9 cellular contexts compared by ENCODE assay signal in the genomic region with DNA sequence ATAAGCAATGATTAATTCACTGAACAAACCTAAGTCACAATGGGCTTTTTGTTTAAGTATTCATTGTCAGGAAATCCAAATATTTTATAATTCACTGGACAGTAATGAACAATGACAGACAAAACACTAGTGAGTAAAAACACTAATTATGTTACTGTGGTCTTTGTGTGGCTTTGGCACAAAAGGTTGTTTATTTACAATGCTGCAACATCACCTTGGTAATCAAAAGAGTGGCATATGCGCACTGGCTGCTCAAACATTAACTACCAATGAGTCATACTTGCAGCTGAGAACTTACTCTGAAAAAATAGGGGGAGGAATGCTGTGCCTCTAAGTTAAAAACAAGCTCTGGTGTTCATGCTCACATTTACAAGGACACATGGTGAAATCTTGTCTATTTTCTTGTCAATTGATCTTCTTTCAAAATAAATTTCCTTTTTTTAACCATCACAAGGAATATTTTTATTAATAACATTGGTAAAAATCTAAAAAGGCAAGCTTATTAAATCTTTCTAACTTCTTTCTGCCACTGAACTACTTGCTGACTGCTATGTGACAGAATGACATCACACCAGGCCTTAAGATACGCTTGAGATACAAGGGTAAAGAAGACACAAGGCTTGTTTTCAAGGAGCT.
A peak's percentile ranks its signal among the peaks of the same experiment; 100 is the strongest.
DNase-seq lines count a peak whose midpoint lies in the region; ATAC-seq and TF ChIP-seq lines count a peak whose summit lies in the region.
"Had no signal": no experiment of that assay in that cellular context is flagged by ENCODE, and none has a peak within 500 bp of the region (broad histone marks: within the 10 kb centered on the region; RNA-seq: fewer than 3 reads in every experiment).

No MANE protein-coding gene starts in this region.

- H3K27me3 Mint-ChIP-seq in HFFc6 (ENCODE audit: insufficient read depth) (no peaks in the 10 kb centered on the region), activated B cell treated with CpG ODN at 0.5 μM for 24 hours (no peaks in the 10 kb centered on the region)
- H3K27me3 Mint-ChIP-seq: memory B cell had no signal

- ATAC-seq in activated B cell treated with CpG ODN at 0.5 μM for 24 hours (ENCODE audit: low read depth), result peak; percentile 54

- H3K9me3 Mint-ChIP-seq in HFFc6, result no peaks in the 10 kb centered on the region
- no peaks in the 10 kb centered on the region for H3K9me3 Mint-ChIP-seq in activated B cell treated with CpG ODN at 0.5 μM for 24 hours

- POLR2A ChIA-PET in activated B cell treated with CpG ODN at 0.5 μM for 24 hours (lab: Charles Lee), result interaction anchor here (0.6 to 0.7 kb wide), 3 partner anchors 15 to 153 kb away, joined by 3 to 19 read pairs (median 6); no protein-coding TSS in a partner anchor

- intact Hi-C loops in activated B cell treated with CpG ODN at 0.5 μM for 24 hours (cut with micrococcal nuclease), result no loop called here

- peak overlapping the region; percentile 95 for H3K27ac Mint-ChIP-seq in HFFc6
- H3K27ac Mint-ChIP-seq in activated B cell treated with CpG ODN at 0.5 μM for 24 hours, result no peak overlapping the region
- H3K27ac Mint-ChIP-seq: memory B cell had no signal

- peaks cover 10% of the 10 kb centered on the region; the same call in 1 of the 2 replicates for H3K36me3 Mint-ChIP-seq in HFFc6 (ENCODE audit: low read depth)
- H3K36me3 Mint-ChIP-seq in activated B cell treated with CpG ODN at 0.5 μM for 24 hours (ENCODE audit: low read depth), result peaks cover 32% of the 10 kb centered on the region

- H3K27ac ChIP-seq in coronary artery, result peak overlapping the region in 1 of 2 donors; percentile 45

- H3K4me3 ChIP-seq in foreskin fibroblast (ENCODE audit: low read depth in 1 of 2, low read length in 2 of 2), result no peak overlapping the region
- H3K4me3 ChIP-seq in coronary artery, result no peak overlapping the region

- CTCF ChIA-PET in activated B cell treated with CpG ODN at 0.5 μM for 24 hours (lab: Charles Lee), result no interaction called here

- H3K4me1 Mint-ChIP-seq in HFFc6 (ENCODE audit: low read depth), result peaks cover 70% of the 10 kb centered on the region
- H3K4me1 Mint-ChIP-seq in activated B cell treated with CpG ODN at 0.5 μM for 24 hours, result peaks cover 14% of the 10 kb centered on the region

- TF ChIP-seq CTCF in HFFc6 (IDR thresholded peaks at IDR 0.05), result no peak
- TF ChIP-seq CTCF in activated B cell treated with CpG ODN at 0.5 μM for 24 hours (IDR thresholded peaks at IDR 0.05), result no peak
- TF ChIP-seq CTCF in foreskin fibroblast (IDR thresholded peaks at IDR 0.05; ENCODE audit: low read depth, low read length), result no peak
- TF ChIP-seq CTCF in coronary artery (IDR thresholded peaks at IDR 0.05), result no peak

- DNase-seq in stimulated activated CD4-positive, alpha-beta T cell treated with anti-CD3 and anti-CD28 coated beads, Interleukin-1b, Interleukin-23, amount 100 ng/mL, for 48 hours, result peak; percentile 16
- DNase-seq in stimulated activated CD4-positive, alpha-beta T cell treated with anti-CD3 and anti-CD28 coated beads, Interleukin-12 subunit alpha, Interleukin-12 subunit beta, amount 100 ng/mL, for 4 hours, result no peak
- DNase-seq in HFFc6 (peak; percentile 94), NCI-H1105 (lab: John Stamatoyannopoulos, UW) (peak; percentile 68), activated B cell treated with CpG ODN at 0.5 μM for 24 hours (no peak), foreskin fibroblast (peak; percentile 78 to 85), putamen (ENCODE audit: low spot score) (peak; percentile 41), coronary artery (ENCODE audit: low spot score) (no peak)

- H3K4me3 Mint-ChIP-seq in HFFc6, result peak overlapping the region; percentile 20; the same call in 1 of the 2 replicates
- H3K4me3 Mint-ChIP-seq in activated B cell treated with CpG ODN at 0.5 μM for 24 hours, result no peak overlapping the region
- H3K4me3 Mint-ChIP-seq: memory B cell had no signal

Comparison
In these comparisons a context has a peak if more than half of its experiments do, and no peak if none do; other contexts are left out.
1. DNase-seq: peak in stimulated activated CD4-positive, alpha-beta T cell treated with anti-CD3 and anti-CD28 coated beads, Interleukin-1b, Interleukin-23, amount 100 ng/mL, for 48 hours (single experiment), HFFc6 (single experiment), NCI-H1105 (single experiment), foreskin fibroblast (2 of 2) and putamen (single experiment); none in stimulated activated CD4-positive, alpha-beta T cell treated with anti-CD3 and anti-CD28 coated beads, Interleukin-12 subunit alpha, Interleukin-12 subunit beta, amount 100 ng/mL, for 4 hours (single experiment), activated B cell treated with CpG ODN at 0.5 μM for 24 hours (single experiment) and coronary artery (single experiment).